ENCODE assay signal across 6 cellular contexts in the genomic region with DNA sequence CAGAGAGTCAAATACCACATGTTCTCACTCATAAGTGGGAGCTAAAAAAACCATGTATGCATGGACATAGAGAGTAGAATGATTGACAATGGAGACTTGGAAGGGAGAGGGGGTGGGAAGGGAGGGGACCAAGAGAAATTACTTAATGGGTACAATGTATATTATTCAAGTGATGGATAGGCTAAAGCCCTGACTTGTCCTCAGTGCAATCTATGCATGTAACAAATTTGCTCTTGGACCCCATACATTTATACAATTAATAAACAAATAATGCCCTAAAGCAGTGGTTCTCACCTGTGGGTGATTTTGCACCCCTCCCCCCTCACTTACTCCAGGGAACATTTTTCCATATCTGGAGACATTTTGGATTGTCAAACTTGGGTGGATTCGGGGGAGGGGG.
"Had no signal": no experiment of that assay in that cellular context is flagged by ENCODE, and none has a peak within 500 bp of the region (broad histone marks: within the 10 kb centered on the region; RNA-seq: fewer than 3 reads in every experiment).

No MANE protein-coding gene starts in this region.

- H3K4me3 ChIP-seq: K562 had no signal

- ATAC-seq: K562 had no signal

- H3K27me3 Mint-ChIP-seq: IgD-negative memory B cell had no signal

- H3K9me3 Mint-ChIP-seq: IgD-negative memory B cell had no signal

- FAIRE-seq: HTR-8/SVneo, K562 had no signal

- H3K4me3 Mint-ChIP-seq: IgD-negative memory B cell had no signal

- DNase-seq: IMR-90, KBM-7 had no signal

- H3K27ac Mint-ChIP-seq: IgD-negative memory B cell had no signal

- H3K27ac ChIP-seq: HL-60 had no signal
